ENCODE assay signal across 11 cellular contexts in the genomic region with DNA sequence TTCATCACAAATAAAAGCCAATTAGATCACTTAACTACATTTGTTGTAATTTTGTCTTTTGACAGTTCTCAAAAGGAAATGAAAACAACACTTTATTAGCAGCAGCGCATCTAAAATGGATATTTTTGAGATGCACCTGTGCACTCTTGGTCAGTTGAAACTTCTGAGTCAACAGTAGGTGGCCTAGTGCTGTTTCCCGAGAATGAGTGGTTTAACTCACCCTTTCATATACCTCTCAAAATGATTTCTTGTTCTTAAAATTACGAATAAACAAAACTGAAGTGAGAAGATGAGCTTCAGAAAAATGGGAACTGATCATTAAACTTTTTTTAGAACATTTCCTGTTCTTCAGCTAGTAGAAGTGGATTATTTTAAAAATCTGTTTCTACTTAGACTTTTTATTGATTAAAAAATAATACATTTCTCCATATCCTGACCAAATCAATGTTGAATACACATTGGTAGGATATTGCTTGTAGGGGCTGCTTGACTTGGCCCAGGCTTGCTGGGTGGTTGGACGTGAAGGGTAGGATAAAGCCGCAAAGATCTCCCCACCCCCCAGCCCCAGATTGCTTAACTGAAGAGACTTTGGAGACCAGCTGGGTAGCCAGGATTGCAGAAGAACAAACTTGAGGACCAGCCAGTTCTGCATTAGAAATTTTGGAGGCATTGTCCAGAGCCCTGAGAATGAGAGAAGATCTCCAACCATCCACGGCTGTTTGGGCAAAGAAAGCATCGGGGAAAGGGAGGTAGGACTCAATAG. TPM values are rescaled to one million over a fixed set of nuclear protein-coding genes. Genes with fewer than 3 reads are reported as not detected.
DNase-seq lines count a peak whose midpoint lies in the region; ATAC-seq and TF ChIP-seq lines count a peak whose summit lies in the region.
"Had no signal": no experiment of that assay in that cellular context is flagged by ENCODE, and none has a peak within 500 bp of the region (broad histone marks: within the 10 kb centered on the region; RNA-seq: fewer than 3 reads in every experiment).

No MANE protein-coding gene starts in this region.

- H3K4me2 ChIP-seq in DOHH2 (ENCODE audit: low read length): peak overlapping the region; percentile 68
- H3K4me2 ChIP-seq in SK-N-SH: no peak overlapping the region

- H3K36me3 ChIP-seq in DOHH2 (ENCODE audit: control insufficient read depth, low read length) (no peaks in the 10 kb centered on the region), mucosa of descending colon (ENCODE audit: low read depth) (no peaks in the 10 kb centered on the region), SK-N-SH (replicated peaks in 1 of 2; ENCODE audit: control insufficient read depth in 1 of 2, insufficient read depth in 2 of 2, low read length in 1 of 2) (no peaks in the 10 kb centered on the region)

- H3K79me2 ChIP-seq in DOHH2 (ENCODE audit: control insufficient read depth, low read length) (no peaks in the 10 kb centered on the region), SK-N-SH (ENCODE audit: insufficient read depth) (no peaks in the 10 kb centered on the region)

- TF ChIP-seq EP300 in SK-N-SH (IDR thresholded peaks at IDR 0.05; ENCODE audit: borderline replicate concordance in 1 of 2, low read depth in 1 of 2, low read length in 1 of 2): no peak

- H3K4me3 ChIP-seq in DOHH2 (ENCODE audit: low read length) (peak overlapping the region; percentile 51), NB4 (ENCODE audit: low read depth, low read length) (no peak overlapping the region), mucosa of descending colon (no peak overlapping the region), SK-N-SH (ENCODE audit: low read depth in 2 of 2, low read length in 1 of 2) (no peak overlapping the region)

- no peaks in the 10 kb centered on the region for H3K9me3 ChIP-seq in DOHH2 (ENCODE audit: control insufficient read depth, insufficient read depth, low read length)
- H3K9me3 ChIP-seq in mucosa of descending colon: no peaks in the 10 kb centered on the region
- no peaks in the 10 kb centered on the region for H3K9me3 ChIP-seq in SK-N-SH

- WGBS in SK-N-SH (ENCODE audit: low lambda C conversion rate): 93% methylated on average over 7 of the region's 7 CpGs

- H3K4me1 ChIP-seq in DOHH2 (ENCODE audit: control insufficient read depth, low read length) (peaks cover 38% of the 10 kb centered on the region), mucosa of descending colon (ENCODE audit: low read depth) (peaks cover 4% of the 10 kb centered on the region), SK-N-SH (ENCODE audit: control insufficient read depth in 1 of 2, insufficient read depth in 2 of 2, low read depth in 1 of 2, low read length in 1 of 2) (no peaks in the 10 kb centered on the region)

- H3F3A ChIP-seq in DOHH2 (ENCODE audit: control insufficient read depth, insufficient read depth): peaks cover 15% of the 10 kb centered on the region; the same call in 1 of the 2 replicates
- H3F3A ChIP-seq in SK-N-SH (replicated peaks; ENCODE audit: insufficient read depth): no peaks in the 10 kb centered on the region

- CTCF ChIA-PET in SK-N-SH (lab: Yijun Ruan, JAX): interaction anchor here (0.7 kb wide), 1 partner anchor 9 kb away, joined by 3 read pairs; no protein-coding TSS in a partner anchor

- TF ChIP-seq RAD21 in SK-N-SH (IDR thresholded peaks at IDR 0.05; ENCODE audit: low read length): no peak

- TF ChIP-seq CTCF in DOHH2 (IDR thresholded peaks at IDR 0.05; ENCODE audit: low read depth, low read length, poor library complexity, severe bottlenecking) (peak; percentile 26), NB4 (IDR thresholded peaks at IDR 0.05; ENCODE audit: low read depth, low read length) (no peak), mucosa of descending colon (IDR thresholded peaks at IDR 0.05) (no peak), SK-N-SH (IDR thresholded peaks at IDR 0.05) (no peak)

- H3K27me3 ChIP-seq in DOHH2 (ENCODE audit: control insufficient read depth, low read length) (no peaks in the 10 kb centered on the region), SK-N-SH (ENCODE audit: insufficient read depth) (no peaks in the 10 kb centered on the region)

- H3K9me2 ChIP-seq in DOHH2 (replicated peaks; ENCODE audit: control insufficient read depth, low read length) (no peaks in the 10 kb centered on the region), SK-N-SH (no peaks in the 10 kb centered on the region)

- H3K27ac ChIP-seq in DOHH2 (ENCODE audit: low read depth, low read length) (peak overlapping the region; percentile 55), SK-N-SH (ENCODE audit: low read depth in 2 of 2, low read length in 1 of 2) (no peak overlapping the region)

- ATAC-seq in GM19328 (IDR thresholded peaks at IDR 0.05; ENCODE audit: unreplicated experiment) (peak; percentile 72), HG02943 (IDR thresholded peaks at IDR 0.05; ENCODE audit: low read depth, unreplicated experiment) (peak; percentile 55), mucosa of descending colon (no peak)

- POLR2A ChIA-PET in SK-N-SH (lab: Yijun Ruan, JAX): no interaction called here

- H4K20me1 ChIP-seq in DOHH2 (ENCODE audit: control insufficient read depth, insufficient read depth, low read depth, low read length) (no peaks in the 10 kb centered on the region), SK-N-SH (ENCODE audit: insufficient read depth) (no peaks in the 10 kb centered on the region)

- DNase-seq in NB4 (ENCODE audit: low read depth) (peak; percentile 77), mucosa of descending colon (no peak), NCI-H1417 treated with DMSO at 0.1 percent for 48 hours (lab: John Stamatoyannopoulos, UW) (no peak), SK-N-SH (no peak), NCI-H1092 treated with DMSO at 0.1 percent for 48 hours (lab: John Stamatoyannopoulos, UW) (no peak)
- DNase-seq: activated CD4-positive, alpha-beta T cell treated with anti-CD3 and anti-CD28 coated beads, Interleukin-2, amount 10 ng/mL, durations not matched to agents 24 days and 14 days; head of caudate nucleus; NCI-H69 had no signal

- no peak overlapping the region for H2AFZ ChIP-seq in SK-N-SH (ENCODE audit: low read depth)

- intact Hi-C loops in mucosa of descending colon (cut with DNase I, micrococcal nuclease): no loop called here

- H3K9ac ChIP-seq in SK-N-SH: no peak overlapping the region

- no peak for TF ChIP-seq POLR2A in NB4 (IDR thresholded peaks at IDR 0.05; ENCODE audit: extremely low read depth, insufficient read length)

TF ChIP-seq in SK-N-SH, 30 proteins besides CTCF, POLR2A, EP300 and RAD21 (continues in another document):
- TF ChIP-seq, protein P1, sequence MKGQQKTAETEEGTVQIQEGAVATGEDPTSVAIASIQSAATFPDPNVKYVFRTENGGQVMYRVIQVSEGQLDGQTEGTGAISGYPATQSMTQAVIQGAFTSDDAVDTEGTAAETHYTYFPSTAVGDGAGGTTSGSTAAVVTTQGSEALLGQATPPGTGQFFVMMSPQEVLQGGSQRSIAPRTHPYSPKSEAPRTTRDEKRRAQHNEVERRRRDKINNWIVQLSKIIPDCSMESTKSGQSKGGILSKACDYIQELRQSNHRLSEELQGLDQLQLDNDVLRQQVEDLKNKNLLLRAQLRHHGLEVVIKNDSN (IDR thresholded peaks at IDR 0.05; ENCODE audit: borderline replicate concordance, low read depth): no peak
- TF ChIP-seq, protein P2, sequence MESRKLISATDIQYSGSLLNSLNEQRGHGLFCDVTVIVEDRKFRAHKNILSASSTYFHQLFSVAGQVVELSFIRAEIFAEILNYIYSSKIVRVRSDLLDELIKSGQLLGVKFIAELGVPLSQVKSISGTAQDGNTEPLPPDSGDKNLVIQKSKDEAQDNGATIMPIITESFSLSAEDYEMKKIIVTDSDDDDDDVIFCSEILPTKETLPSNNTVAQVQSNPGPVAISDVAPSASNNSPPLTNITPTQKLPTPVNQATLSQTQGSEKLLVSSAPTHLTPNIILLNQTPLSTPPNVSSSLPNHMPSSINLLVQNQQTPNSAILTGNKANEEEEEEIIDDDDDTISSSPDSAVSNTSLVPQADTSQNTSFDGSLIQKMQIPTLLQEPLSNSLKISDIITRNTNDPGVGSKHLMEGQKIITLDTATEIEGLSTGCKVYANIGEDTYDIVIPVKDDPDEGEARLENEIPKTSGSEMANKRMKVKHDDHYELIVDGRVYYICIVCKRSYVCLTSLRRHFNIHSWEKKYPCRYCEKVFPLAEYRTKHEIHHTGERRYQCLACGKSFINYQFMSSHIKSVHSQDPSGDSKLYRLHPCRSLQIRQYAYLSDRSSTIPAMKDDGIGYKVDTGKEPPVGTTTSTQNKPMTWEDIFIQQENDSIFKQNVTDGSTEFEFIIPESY (IDR thresholded peaks at IDR 0.05; ENCODE audit: borderline replicate concordance, low read depth): no peak
- TF ChIP-seq SMC3 (IDR thresholded peaks at IDR 0.05; ENCODE audit: low read depth, low read length) (no peak), RFX5 (IDR thresholded peaks at IDR 0.05; ENCODE audit: low read length) (no peak), RXRA (IDR thresholded peaks at IDR 0.05; ENCODE audit: borderline replicate concordance, low read depth) (no peak), NRF1 (IDR thresholded peaks at IDR 0.05; ENCODE audit: low read depth, low read length) (no peak), TAF1 (IDR thresholded peaks at IDR 0.05; ENCODE audit: borderline replicate concordance, low read depth, low read length) (no peak), NFIC (IDR thresholded peaks at IDR 0.05; ENCODE audit: borderline replicate concordance) (no peak), GABPA (IDR thresholded peaks at IDR 0.05; ENCODE audit: low read depth) (no peak), POLR2AphosphoS5 (IDR thresholded peaks at IDR 0.05; ENCODE audit: low read depth, low read length) (no peak), TCF12 (IDR thresholded peaks at IDR 0.05) (no peak), FOXM1 (IDR thresholded peaks at IDR 0.05; ENCODE audit: low read depth) (no peak), RCOR1 (IDR thresholded peaks at IDR 0.05; ENCODE audit: low read length) (no peak)

RNA-seq across cellular contexts. Expression of a gene that starts 22.3 kb away (rescaled TPM):
- 10 to 100 TPM; 45.2 to 69.4 (median 53.6) TPM for total RNA-seq in mucosa of descending colon
- polyA plus RNA-seq in SK-N-SH (2012; rRNA removed): 4.7 and 5.7 TPM in 2 replicates
- 6.7 and 9.2 TPM in 2 replicates for polyA plus RNA-seq in SK-N-SH (2012; cell fraction: cytosol; rRNA removed)
- polyA plus RNA-seq in SK-N-SH (2012; cell fraction: nucleus; rRNA removed): 4.0 and 9.3 TPM in 2 replicates
